ENCODE assay signal across 21 cellular contexts in genomic region chr2:180723712-180724111, GRCh38.
DNase-seq lines count a peak whose midpoint lies in the region; ATAC-seq and TF ChIP-seq lines count a peak whose summit lies in the region.
"Had no signal": no experiment of that assay in that cellular context is flagged by ENCODE, and none has a peak within 500 bp of the region (broad histone marks: within the 10 kb centered on the region; RNA-seq: fewer than 3 reads in every experiment).

No MANE protein-coding gene starts in this region.

- H3K4me1 Mint-ChIP-seq in progenitor cell of endocrine pancreas (ENCODE audit: low read depth), result no peaks in the 10 kb centered on the region
- no peaks in the 10 kb centered on the region for H3K4me1 Mint-ChIP-seq in activated CD4-positive, alpha-beta T cell treated with anti-CD3 and anti-CD28 coated beads for 36 hours
- H3K4me1 Mint-ChIP-seq: CD4-positive, CD25-positive, alpha-beta regulatory T cell had no signal

- no peaks in the 10 kb centered on the region for H3K9me3 Mint-ChIP-seq in progenitor cell of endocrine pancreas (ENCODE audit: low read depth)
- no peaks in the 10 kb centered on the region for H3K9me3 Mint-ChIP-seq in activated CD4-positive, alpha-beta T cell treated with anti-CD3 and anti-CD28 coated beads for 36 hours (ENCODE audit: low read depth)
- H3K9me3 Mint-ChIP-seq: CD8-positive, alpha-beta T cell had no signal

- H3K4me3 Mint-ChIP-seq in progenitor cell of endocrine pancreas (ENCODE audit: low read depth), result no peak overlapping the region
- H3K4me3 Mint-ChIP-seq in activated CD4-positive, alpha-beta T cell treated with anti-CD3 and anti-CD28 coated beads for 36 hours, result no peak overlapping the region
- H3K4me3 Mint-ChIP-seq: CD4-positive, CD25-positive, alpha-beta regulatory T cell; CD8-positive, alpha-beta T cell had no signal

- TF ChIP-seq CTCF in 22Rv1 (IDR thresholded peaks at IDR 0.05) (no peak), progenitor cell of endocrine pancreas (IDR thresholded peaks at IDR 0.05; ENCODE audit: unreplicated experiment) (no peak)

- peak overlapping the region; percentile 54 for H3K27ac ChIP-seq in 22Rv1
- peak overlapping the region; percentile 94 for H3K27ac ChIP-seq in SK-N-MC
- H3K27ac ChIP-seq: A549, BLaER1, C4-2B had no signal

- peak overlapping the region; percentile 7 for H3K9ac ChIP-seq in SK-N-MC (ENCODE audit: insufficient read length)
- H3K9ac ChIP-seq: BLaER1 had no signal

- H3K4me3 ChIP-seq in SK-N-MC, result peak overlapping the region; percentile 67
- H3K4me3 ChIP-seq: A549, BLaER1, GM12878, HAP-1 had no signal

- no peaks in the 10 kb centered on the region for H3K9me3 ChIP-seq in SK-N-MC (ENCODE audit: low read depth, low read length)
- H3K9me3 ChIP-seq: A549, BLaER1, Caco-2, HAP-1 had no signal

- H3K27ac Mint-ChIP-seq in progenitor cell of endocrine pancreas, result no peak overlapping the region
- no peak overlapping the region for H3K27ac Mint-ChIP-seq in activated CD4-positive, alpha-beta T cell treated with anti-CD3 and anti-CD28 coated beads for 36 hours
- H3K27ac Mint-ChIP-seq: CD4-positive, CD25-positive, alpha-beta regulatory T cell; CD8-positive, alpha-beta T cell had no signal

- DNase-seq in SK-N-MC (ENCODE audit: low read depth, low spot score) (peak; percentile 66), left kidney (ENCODE audit: low read depth, low spot score) (peak; percentile 9), progenitor cell of endocrine pancreas (ENCODE audit: low spot score, unreplicated experiment) (no peak), cardiac septum (ENCODE audit: low spot score) (no peak)
- DNase-seq in activated CD4-positive, alpha-beta T cell treated with anti-CD3 and anti-CD28 coated beads for 36 hours, result no peak
- DNase-seq: 8988T; Caco-2; CD4-positive, CD25-positive, alpha-beta regulatory T cell; CD8-positive, alpha-beta T cell; DMS 273 treated with DMSO at 0.1 percent for 48 hours; DMS79; EL; GDM1; GOT3 had no signal

- H3K36me3 ChIP-seq in SK-N-MC (ENCODE audit: insufficient read depth, low read length), result no peaks in the 10 kb centered on the region
- H3K36me3 ChIP-seq: BLaER1, HAP-1 had no signal

- CTCF ChIA-PET in activated CD4-positive, alpha-beta T cell treated with anti-CD3 and anti-CD28 coated beads for 36 hours (lab: Charles Lee), result interaction anchor here (1.1 kb wide), 1 partner anchor 9 kb away, joined by 3 read pairs; no protein-coding TSS in a partner anchor

- intact Hi-C loops in cardiac septum (cut with DNase I), result no loop called here
- intact Hi-C loops in activated CD4-positive, alpha-beta T cell treated with anti-CD3 and anti-CD28 coated beads for 36 hours (cut with DNase I, micrococcal nuclease), result no loop called here

- ATAC-seq in activated CD4-positive, alpha-beta T cell treated with anti-CD3 and anti-CD28 coated beads for 36 hours, result no peak
- ATAC-seq: A549; CD8-positive, alpha-beta T cell; GM12878 had no signal

- POLR2A ChIA-PET in activated CD4-positive, alpha-beta T cell treated with anti-CD3 and anti-CD28 coated beads for 36 hours (lab: Charles Lee), result no interaction called here

- TF ChIP-seq EP300 in Ishikawa (IDR thresholded peaks at IDR 0.05; ENCODE audit: borderline replicate concordance), result peak; percentile 82

- H3K36me3 Mint-ChIP-seq in progenitor cell of endocrine pancreas (ENCODE audit: insufficient read depth), result no peaks in the 10 kb centered on the region
- H3K36me3 Mint-ChIP-seq in activated CD4-positive, alpha-beta T cell treated with anti-CD3 and anti-CD28 coated beads for 36 hours (ENCODE audit: low read depth), result no peaks in the 10 kb centered on the region
- H3K36me3 Mint-ChIP-seq: CD4-positive, CD25-positive, alpha-beta regulatory T cell; CD8-positive, alpha-beta T cell had no signal

- no peak for TF ChIP-seq RAD21 in Ishikawa (IDR thresholded peaks at IDR 0.05; ENCODE audit: low read depth)

- no peaks in the 10 kb centered on the region for H3K27me3 Mint-ChIP-seq in progenitor cell of endocrine pancreas
- H3K27me3 Mint-ChIP-seq in activated CD4-positive, alpha-beta T cell treated with anti-CD3 and anti-CD28 coated beads for 36 hours, result peaks cover 2% of the 10 kb centered on the region
- H3K27me3 Mint-ChIP-seq: CD4-positive, CD25-positive, alpha-beta regulatory T cell had no signal

TF ChIP-seq in Ishikawa, 13 proteins besides CTCF, POLR2A, EP300 and RAD21:
- TF ChIP-seq TEAD4 (IDR thresholded peaks at IDR 0.05), result peak; percentile 44; the same call in 1 of the 2 replicates
- TF ChIP-seq NFIC (IDR thresholded peaks at IDR 0.05), result peak; percentile 64
- TF ChIP-seq CREB1 (IDR thresholded peaks at IDR 0.05; ENCODE audit: low read depth), result no peak
- no peak for TF ChIP-seq ZBTB7A (IDR thresholded peaks at IDR 0.05; ENCODE audit: low read depth)
- 0 out of 2 replicates have a peak, but pooled peaks have one; percentile 36 for TF ChIP-seq TCF12 (IDR thresholded peaks at IDR 0.05; ENCODE audit: low read depth)
- no peak for TF ChIP-seq YY1 (IDR thresholded peaks at IDR 0.05; ENCODE audit: low read depth)
- peak; percentile 71 for TF ChIP-seq FOXM1 (IDR thresholded peaks at IDR 0.05; ENCODE audit: borderline replicate concordance, low read depth)

Comparison
In these comparisons a context has a peak if more than half of its experiments do, and no peak if none do; other contexts are left out.
1. DNase-seq: peak in SK-N-MC (single experiment) and left kidney (single experiment); none in progenitor cell of endocrine pancreas (single experiment), cardiac septum (single experiment) and activated CD4-positive, alpha-beta T cell treated with anti-CD3 and anti-CD28 coated beads for 36 hours (single experiment).